In genomic region chr2:99354825-99355224, GRCh38 we compare ENCODE assay signal across 1 cellular context.
A peak's percentile ranks its signal among the peaks of the same experiment; 100 is the strongest.
TF ChIP-seq lines count a peak whose summit lies in the region.
"Not testable (repeated sequence)": the region's sequence is repeated elsewhere in the genome, so short reads cannot be mapped to it uniquely, and the experiment has no call there.

No MANE protein-coding gene starts in this region.

TF ChIP-seq in K562, 482 proteins besides CTCF, POLR2A, EP300 and RAD21:
- TF ChIP-seq FOSL1 (tag; conservative IDR thresholded peaks at IDR 0.05) (0 out of 2 replicates have a peak, but pooled peaks have one; percentile 20), CBFA2T3 (IDR thresholded peaks at IDR 0.05) (0 out of 2 replicates have a peak, but pooled peaks have one; percentile 11), NR2C2 (tag; IDR thresholded peaks at IDR 0.05) (peak; percentile 23; the same call in 1 of the 2 replicates), NR2C1 (IDR thresholded peaks at IDR 0.05) (peak; percentile 75), NR2C1 (tag; IDR thresholded peaks at IDR 0.05) (peak; percentile 73)
- not testable (repeated sequence) for TF ChIP-seq NR2C2 (CRISPR knock-in tag; IDR thresholded peaks at IDR 0.05)
TF ChIP-seq in K562: peak in this region for 4; not testable (repeated sequence) for 478.
